8 cellular contexts compared by ENCODE assay signal in the genomic region with DNA sequence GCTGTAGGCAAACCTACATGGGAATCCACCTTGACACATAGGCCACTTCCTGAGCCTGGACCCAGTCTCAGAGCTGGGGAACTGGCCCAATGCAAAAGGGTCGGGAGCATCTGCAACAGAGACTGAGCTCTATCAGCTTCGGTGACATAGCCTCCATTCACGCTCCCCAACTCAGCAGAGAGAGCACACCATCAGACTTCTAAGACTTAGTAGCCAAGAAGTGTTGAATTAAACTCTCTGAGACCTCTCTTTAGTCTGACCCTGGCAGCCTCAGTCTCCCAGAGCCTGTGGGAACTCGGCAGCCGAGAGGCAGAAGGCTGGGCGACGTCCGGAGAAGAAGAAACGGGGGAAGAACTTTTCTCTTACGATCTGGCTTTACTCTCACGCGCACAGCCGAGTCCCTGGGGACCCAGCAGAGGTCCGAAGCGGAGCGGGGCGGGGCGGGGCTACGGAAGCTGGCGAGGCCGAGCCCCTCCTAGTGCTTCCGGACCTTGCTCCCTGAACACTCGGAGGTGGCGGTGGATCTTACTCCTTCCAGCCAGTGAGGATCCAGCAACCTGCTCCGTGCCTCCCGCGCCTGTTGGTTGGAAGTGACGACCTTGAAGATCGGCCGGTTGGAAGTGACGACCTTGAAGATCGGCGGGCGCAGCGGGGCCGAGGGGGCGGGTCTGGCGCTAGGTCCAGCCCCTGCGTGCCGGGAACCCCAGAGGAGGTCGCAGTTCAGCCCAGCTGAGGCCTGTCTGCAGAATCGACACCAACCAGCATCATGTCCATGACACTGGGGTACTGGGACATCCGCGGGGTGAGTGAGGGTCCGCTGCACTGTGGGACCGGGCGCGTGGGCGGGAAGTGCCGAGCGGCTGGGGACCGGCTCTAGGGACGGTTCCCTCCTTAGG. TPM values are rescaled to one million over a fixed set of nuclear protein-coding genes. Genes with fewer than 3 reads are reported as not detected.
DNase-seq lines count a peak whose midpoint lies in the region; ATAC-seq and TF ChIP-seq lines count a peak whose summit lies in the region.

TSS of gene GSTM4 (plus strand) at position 476 of the 896 bp plus-strand sequence. CDS start at position 767, 291 bp downstream.

- no peaks in the 10 kb centered on the region for H3K36me3 ChIP-seq in right lobe of liver

- peak; percentile 52 for TF ChIP-seq POLR2A in right lobe of liver (IDR thresholded peaks at IDR 0.05)

- peaks cover 0 to 5% (median 0%) of the 10 kb centered on the region in 4 donors for H3K4me1 ChIP-seq in right lobe of liver

- in situ Hi-C loops in ACHN (cut with HindIII; ENCODE audit: low pct_ligation_motif_present, low pct_unique_long_range_greater_than_20kb, low sequenced_read_pairs) = no loop called here

- no peaks in the 10 kb centered on the region for H3K27me3 ChIP-seq in right lobe of liver

- intact Hi-C loops in right lobe of liver (cut with DNase I) = no loop called here

- peak; percentile 72 for DNase-seq in ACHN
- peak; percentile 11 for DNase-seq in NCI-H524 treated with DMSO at 0.1 percent for 48 hours (lab: John Stamatoyannopoulos, UW)
- DNase-seq in activated CD4-positive, alpha-beta T cell treated with anti-CD3 and anti-CD28 coated beads, Interleukin-2, amount 50 U/mL, for 24 hours (ENCODE audit: low read depth in 1 of 2, low spot score in 1 of 2) = peak; percentile 42 to 49
- DNase-seq in dermis blood vessel endothelial cell = peak; percentile 71
- DNase-seq in right lobe of liver = peak; percentile 88 to 90 (median 89)
- DNase-seq in stimulated activated CD4-positive, alpha-beta T cell treated with anti-CD3 and anti-CD28 coated beads, Interleukin-4, amount 100 ng/mL, for 24 hours = peak; percentile 63

- ATAC-seq in GM18520 (IDR thresholded peaks at IDR 0.05; ENCODE audit: unreplicated experiment) (peak; percentile 50), HG03039 (IDR thresholded peaks at IDR 0.05; ENCODE audit: unreplicated experiment) (peak; percentile 89), right lobe of liver (peak; percentile 96 to 97 (median 96))

- H3K4me3 ChIP-seq in right lobe of liver = peak within 1 kb of the TSS; percentile 68 to 88 (median 79)

- peak within 1 kb of the TSS; percentile 62 to 80 (median 64) for H3K27ac ChIP-seq in right lobe of liver

- H3K9me3 ChIP-seq in right lobe of liver = no peaks in the 10 kb centered on the region

- no peak for TF ChIP-seq CTCF in right lobe of liver (IDR thresholded peaks at IDR 0.05)

- under 1% methylated on average over 38 of the region's 53 CpGs for WGBS in right lobe of liver (ENCODE audit: insufficient coverage, low coverage, low lambda C conversion rate, missing lambda C conversion rate)

RNA-seq across cellular contexts. Expression of gene GSTM4, which starts in this region (rescaled TPM):
- total RNA-seq in dermis blood vessel endothelial cell (1.5 and 2.7 TPM in 2 replicates), right lobe of liver (10 to 100 TPM; 18.5 to 32.1 (median 23.8) TPM)

Comparison
In these comparisons a context has a peak if more than half of its experiments do, and no peak if none do; other contexts are left out.
1. Peak in every context shown above with its lines: DNase-seq, ATAC-seq, H3K4me3 ChIP-seq and H3K27ac ChIP-seq.
2. DNase-seq: peak in every context shown above with its lines; median percentile 89 in right lobe of liver; 72 in ACHN; 71 in dermis blood vessel endothelial cell; 63 in stimulated activated CD4-positive, alpha-beta T cell treated with anti-CD3 and anti-CD28 coated beads, Interleukin-4, amount 100 ng/mL, for 24 hours; 46 in activated CD4-positive, alpha-beta T cell treated with anti-CD3 and anti-CD28 coated beads, Interleukin-2, amount 50 U/mL, for 24 hours; 11 in NCI-H524 treated with DMSO at 0.1 percent for 48 hours.